ENCODE assay signal across 1 cellular context in the genomic region with DNA sequence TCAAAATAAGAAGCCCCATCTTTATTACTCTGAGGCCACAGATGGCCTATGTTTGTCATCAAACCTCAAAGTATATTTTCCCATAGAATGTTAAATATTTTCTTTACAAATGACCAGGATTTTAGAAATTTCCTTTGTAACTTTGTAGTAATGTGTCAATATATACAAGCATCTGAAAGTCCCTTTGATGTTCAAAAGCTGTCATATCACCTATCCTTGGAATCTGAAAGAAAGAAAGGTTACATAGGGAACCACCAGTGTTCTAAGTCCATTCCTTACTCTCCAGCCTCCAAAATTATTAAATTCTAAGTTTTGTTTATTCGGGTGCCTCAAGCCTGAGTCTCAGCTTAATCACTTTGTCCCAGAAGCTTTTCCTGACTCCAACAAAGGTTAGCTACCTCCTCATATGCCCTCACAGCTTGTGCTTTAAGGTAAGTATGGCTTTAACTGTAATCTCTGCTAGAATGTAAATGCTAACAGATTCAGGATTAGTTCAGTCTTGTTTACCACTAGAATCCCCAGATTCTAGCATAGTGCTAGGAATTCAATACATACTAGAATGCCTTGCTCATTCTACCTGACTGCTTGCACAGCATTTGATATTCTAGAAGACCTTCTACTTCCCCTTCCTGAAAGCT.
TF ChIP-seq lines count a peak whose summit lies in the region.

No MANE protein-coding gene starts in this region.

TF ChIP-seq in HepG2, 621 proteins besides CTCF, POLR2A, EP300 and RAD21 (continued from another document and continues in another):
- no peak for TF ChIP-seq ZHX1 (CRISPR knock-in tag; IDR thresholded peaks at IDR 0.05; ENCODE audit: low read depth)
- TF ChIP-seq ARHGAP35 (CRISPR knock-in tag; IDR thresholded peaks at IDR 0.05; ENCODE audit: borderline replicate concordance), result no peak
- TF ChIP-seq, protein P1, sequence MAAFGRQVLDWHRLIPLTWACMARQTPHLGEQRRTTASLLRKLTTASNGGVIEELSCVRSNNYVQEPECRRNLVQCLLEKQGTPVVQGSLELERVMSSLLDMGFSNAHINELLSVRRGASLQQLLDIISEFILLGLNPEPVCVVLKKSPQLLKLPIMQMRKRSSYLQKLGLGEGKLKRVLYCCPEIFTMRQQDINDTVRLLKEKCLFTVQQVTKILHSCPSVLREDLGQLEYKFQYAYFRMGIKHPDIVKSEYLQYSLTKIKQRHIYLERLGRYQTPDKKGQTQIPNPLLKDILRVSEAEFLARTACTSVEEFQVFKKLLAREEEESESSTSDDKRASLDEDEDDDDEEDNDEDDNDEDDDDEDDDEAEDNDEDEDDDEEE (CRISPR knock-in tag; IDR thresholded peaks at IDR 0.05), result no peak
- TF ChIP-seq ZNF296 (CRISPR knock-in tag; conservative IDR thresholded peaks at IDR 0.05), result no peak
- no peak for TF ChIP-seq ZNF431 (CRISPR knock-in tag; IDR thresholded peaks at IDR 0.05; ENCODE audit: borderline replicate concordance, low read depth)
- peak; percentile 94 for TF ChIP-seq NFIC (IDR thresholded peaks at IDR 0.05; ENCODE audit: low read length)
- TF ChIP-seq, protein P2, sequence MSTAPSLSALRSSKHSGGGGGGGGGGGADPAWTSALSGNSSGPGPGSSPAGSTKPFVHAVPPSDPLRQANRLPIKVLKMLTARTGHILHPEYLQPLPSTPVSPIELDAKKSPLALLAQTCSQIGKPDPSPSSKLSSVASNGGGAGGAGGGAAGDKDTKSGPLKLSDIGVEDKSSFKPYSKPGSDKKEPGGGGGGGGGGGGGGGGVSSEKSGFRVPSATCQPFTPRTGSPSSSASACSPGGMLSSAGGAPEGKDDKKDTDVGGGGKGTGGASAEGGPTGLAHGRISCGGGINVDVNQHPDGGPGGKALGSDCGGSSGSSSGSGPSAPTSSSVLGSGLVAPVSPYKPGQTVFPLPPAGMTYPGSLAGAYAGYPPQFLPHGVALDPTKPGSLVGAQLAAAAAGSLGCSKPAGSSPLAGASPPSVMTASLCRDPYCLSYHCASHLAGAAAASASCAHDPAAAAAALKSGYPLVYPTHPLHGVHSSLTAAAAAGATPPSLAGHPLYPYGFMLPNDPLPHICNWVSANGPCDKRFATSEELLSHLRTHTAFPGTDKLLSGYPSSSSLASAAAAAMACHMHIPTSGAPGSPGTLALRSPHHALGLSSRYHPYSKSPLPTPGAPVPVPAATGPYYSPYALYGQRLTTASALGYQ (CRISPR knock-in tag; IDR thresholded peaks at IDR 0.05), result 0 out of 2 replicates have a peak, but pooled peaks have one; percentile 78
- peak; percentile 90 for TF ChIP-seq FOXP4 (CRISPR knock-in tag; IDR thresholded peaks at IDR 0.05)
- TF ChIP-seq, protein P3, sequence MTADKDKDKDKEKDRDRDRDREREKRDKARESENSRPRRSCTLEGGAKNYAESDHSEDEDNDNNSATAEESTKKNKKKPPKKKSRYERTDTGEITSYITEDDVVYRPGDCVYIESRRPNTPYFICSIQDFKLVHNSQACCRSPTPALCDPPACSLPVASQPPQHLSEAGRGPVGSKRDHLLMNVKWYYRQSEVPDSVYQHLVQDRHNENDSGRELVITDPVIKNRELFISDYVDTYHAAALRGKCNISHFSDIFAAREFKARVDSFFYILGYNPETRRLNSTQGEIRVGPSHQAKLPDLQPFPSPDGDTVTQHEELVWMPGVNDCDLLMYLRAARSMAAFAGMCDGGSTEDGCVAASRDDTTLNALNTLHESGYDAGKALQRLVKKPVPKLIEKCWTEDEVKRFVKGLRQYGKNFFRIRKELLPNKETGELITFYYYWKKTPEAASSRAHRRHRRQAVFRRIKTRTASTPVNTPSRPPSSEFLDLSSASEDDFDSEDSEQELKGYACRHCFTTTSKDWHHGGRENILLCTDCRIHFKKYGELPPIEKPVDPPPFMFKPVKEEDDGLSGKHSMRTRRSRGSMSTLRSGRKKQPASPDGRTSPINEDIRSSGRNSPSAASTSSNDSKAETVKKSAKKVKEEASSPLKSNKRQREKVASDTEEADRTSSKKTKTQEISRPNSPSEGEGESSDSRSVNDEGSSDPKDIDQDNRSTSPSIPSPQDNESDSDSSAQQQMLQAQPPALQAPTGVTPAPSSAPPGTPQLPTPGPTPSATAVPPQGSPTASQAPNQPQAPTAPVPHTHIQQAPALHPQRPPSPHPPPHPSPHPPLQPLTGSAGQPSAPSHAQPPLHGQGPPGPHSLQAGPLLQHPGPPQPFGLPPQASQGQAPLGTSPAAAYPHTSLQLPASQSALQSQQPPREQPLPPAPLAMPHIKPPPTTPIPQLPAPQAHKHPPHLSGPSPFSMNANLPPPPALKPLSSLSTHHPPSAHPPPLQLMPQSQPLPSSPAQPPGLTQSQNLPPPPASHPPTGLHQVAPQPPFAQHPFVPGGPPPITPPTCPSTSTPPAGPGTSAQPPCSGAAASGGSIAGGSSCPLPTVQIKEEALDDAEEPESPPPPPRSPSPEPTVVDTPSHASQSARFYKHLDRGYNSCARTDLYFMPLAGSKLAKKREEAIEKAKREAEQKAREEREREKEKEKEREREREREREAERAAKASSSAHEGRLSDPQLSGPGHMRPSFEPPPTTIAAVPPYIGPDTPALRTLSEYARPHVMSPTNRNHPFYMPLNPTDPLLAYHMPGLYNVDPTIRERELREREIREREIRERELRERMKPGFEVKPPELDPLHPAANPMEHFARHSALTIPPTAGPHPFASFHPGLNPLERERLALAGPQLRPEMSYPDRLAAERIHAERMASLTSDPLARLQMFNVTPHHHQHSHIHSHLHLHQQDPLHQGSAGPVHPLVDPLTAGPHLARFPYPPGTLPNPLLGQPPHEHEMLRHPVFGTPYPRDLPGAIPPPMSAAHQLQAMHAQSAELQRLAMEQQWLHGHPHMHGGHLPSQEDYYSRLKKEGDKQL (CRISPR knock-in tag; IDR thresholded peaks at IDR 0.05; ENCODE audit: low read depth), result 0 out of 2 replicates have a peak, but pooled peaks have one; percentile 51
- no peak for TF ChIP-seq REL (CRISPR knock-in tag; conservative IDR thresholded peaks at IDR 0.05)
- TF ChIP-seq CREM (IDR thresholded peaks at IDR 0.05), result peak; percentile 91
- TF ChIP-seq CREM (CRISPR knock-in tag; IDR thresholded peaks at IDR 0.05), result no peak
- TF ChIP-seq POGZ (CRISPR knock-in tag; IDR thresholded peaks at IDR 0.05), result peak; percentile 40; the same call in 1 of the 2 replicates
- peak; percentile 73 for TF ChIP-seq RXRB (CRISPR knock-in tag; IDR thresholded peaks at IDR 0.05; ENCODE audit: borderline replicate concordance)
- no peak for TF ChIP-seq CREB3 (CRISPR knock-in tag; IDR thresholded peaks at IDR 0.05)
- TF ChIP-seq SMAD1 (CRISPR knock-in tag; IDR thresholded peaks at IDR 0.05; ENCODE audit: borderline replicate concordance, low read depth), result no peak
- no peak for TF ChIP-seq FOXA1 (IDR thresholded peaks at IDR 0.05)
- peak; percentile 31; the same call in 1 of the 2 replicates for TF ChIP-seq FOXA1 (CRISPR knock-in tag; IDR thresholded peaks at IDR 0.05)
- TF ChIP-seq MIER2 (CRISPR knock-in tag; IDR thresholded peaks at IDR 0.05), result 0 out of 2 replicates have a peak, but pooled peaks have one; percentile 6
- peak; percentile 40; the same call in 1 of the 2 replicates for TF ChIP-seq MIXL1 (CRISPR knock-in tag; IDR thresholded peaks at IDR 0.05)
- TF ChIP-seq HNRNPH1 (optimal IDR thresholded peaks at IDR 0.05; ENCODE audit: low read depth, low read length), result no peak
- TF ChIP-seq BCL6 (CRISPR knock-in tag; IDR thresholded peaks at IDR 0.05), result peak; percentile 68
- 0 out of 2 replicates have a peak, but pooled peaks have one; percentile 17 for TF ChIP-seq HOXA3 (CRISPR knock-in tag; IDR thresholded peaks at IDR 0.05)
- TF ChIP-seq TRIM22 (IDR thresholded peaks at IDR 0.05), result no peak
- TF ChIP-seq ZNF3 (CRISPR knock-in tag; IDR thresholded peaks at IDR 0.05), result no peak
- no peak for TF ChIP-seq JARID2 (CRISPR knock-in tag; IDR thresholded peaks at IDR 0.05; ENCODE audit: insufficient replicate concordance)
- 0 out of 2 replicates have a peak, but pooled peaks have one; percentile 26 for TF ChIP-seq HOXA5 (CRISPR knock-in tag; IDR thresholded peaks at IDR 0.05)
- TF ChIP-seq, protein P4, sequence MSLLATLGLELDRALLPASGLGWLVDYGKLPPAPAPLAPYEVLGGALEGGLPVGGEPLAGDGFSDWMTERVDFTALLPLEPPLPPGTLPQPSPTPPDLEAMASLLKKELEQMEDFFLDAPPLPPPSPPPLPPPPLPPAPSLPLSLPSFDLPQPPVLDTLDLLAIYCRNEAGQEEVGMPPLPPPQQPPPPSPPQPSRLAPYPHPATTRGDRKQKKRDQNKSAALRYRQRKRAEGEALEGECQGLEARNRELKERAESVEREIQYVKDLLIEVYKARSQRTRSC (CRISPR knock-in tag; IDR thresholded peaks at IDR 0.05; ENCODE audit: low read depth), result no peak
- TF ChIP-seq ZNF44 (CRISPR knock-in tag; IDR thresholded peaks at IDR 0.05), result no peak
- no peak for TF ChIP-seq ELF1 (CRISPR knock-in tag; IDR thresholded peaks at IDR 0.05)
- peak; percentile 31; the same call in 1 of the 2 replicates for TF ChIP-seq MIER3 (CRISPR knock-in tag; IDR thresholded peaks at IDR 0.05; ENCODE audit: borderline replicate concordance)
- TF ChIP-seq TCF7L2 (IDR thresholded peaks at IDR 0.05; ENCODE audit: low read depth, low read length), result peak; percentile 88
- peak; percentile 36; the same call in 1 of the 2 replicates for TF ChIP-seq DPF2 (CRISPR knock-in tag; IDR thresholded peaks at IDR 0.05; ENCODE audit: borderline replicate concordance, low read depth)
- TF ChIP-seq YEATS4 (CRISPR knock-in tag; IDR thresholded peaks at IDR 0.05; ENCODE audit: borderline replicate concordance), result no peak
- peak; percentile 61; the same call in 1 of the 2 replicates for TF ChIP-seq ZBTB26 (CRISPR knock-in tag; IDR thresholded peaks at IDR 0.05; ENCODE audit: borderline replicate concordance)
- no peak for TF ChIP-seq ZNF460 (CRISPR knock-in tag; IDR thresholded peaks at IDR 0.05; ENCODE audit: borderline replicate concordance)
- peak; percentile 44; the same call in 1 of the 2 replicates for TF ChIP-seq KLF12 (CRISPR knock-in tag; IDR thresholded peaks at IDR 0.05; ENCODE audit: borderline replicate concordance)
- no peak for TF ChIP-seq ATF2 (CRISPR knock-in tag; IDR thresholded peaks at IDR 0.05)
- TF ChIP-seq GATAD2A (CRISPR knock-in tag; IDR thresholded peaks at IDR 0.05), result peak; percentile 81
